In the genomic region with DNA sequence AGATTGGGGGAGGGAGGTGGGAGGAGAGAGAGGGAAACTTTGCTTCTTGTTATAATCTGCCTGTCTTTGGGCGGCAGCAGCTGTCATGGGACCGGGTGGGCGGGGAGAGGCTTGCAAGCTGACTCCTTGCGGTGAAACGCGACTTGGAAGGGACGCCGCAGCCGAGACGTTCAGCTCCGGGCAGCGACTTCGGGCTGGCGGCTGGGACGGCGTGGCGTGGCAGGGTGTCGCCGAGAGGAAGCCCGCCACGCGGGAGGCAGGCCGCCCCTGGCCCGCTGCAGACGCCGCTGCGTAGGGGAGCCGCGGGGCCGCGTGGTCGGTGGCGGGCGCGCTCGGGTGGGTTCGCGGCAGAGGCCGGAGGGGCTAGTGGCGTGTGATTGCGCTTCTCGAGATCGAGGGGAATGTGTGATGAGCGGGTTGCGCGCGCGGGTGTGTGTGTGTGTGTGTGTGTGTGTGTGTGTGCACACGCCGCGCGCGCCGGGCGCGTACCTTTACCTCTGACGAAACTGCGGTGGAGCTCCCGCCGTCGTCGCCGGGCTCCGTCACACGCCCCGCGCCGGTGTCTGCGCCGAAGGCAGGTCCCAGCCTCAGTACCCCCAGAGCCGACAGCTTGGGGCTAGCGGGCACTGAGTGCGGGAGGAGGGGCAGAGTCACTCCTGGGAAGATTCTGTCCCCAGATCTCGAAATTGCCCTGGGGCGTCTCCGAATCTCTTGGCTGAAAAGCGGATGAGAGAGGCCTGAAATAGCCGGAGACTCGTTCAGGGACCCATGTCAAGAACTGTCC, we compare ENCODE assay signal across 8 cellular contexts. TPM values are rescaled to one million over a fixed set of nuclear protein-coding genes. Genes with fewer than 3 reads are reported as not detected.
DNase-seq lines count a peak whose midpoint lies in the region; ATAC-seq, FAIRE-seq and TF ChIP-seq lines count a peak whose summit lies in the region.

No MANE protein-coding gene starts in this region.

- peaks cover 4% of the 10 kb centered on the region for H3K27me3 Mint-ChIP-seq in stimulated activated naive CD8-positive, alpha-beta T cell treated with anti-CD3 and anti-CD28 coated beads, Interleukin-15, Interleukin-2, amounts not matched to agents 100 ng/mL and 50 ng/mL, for 24 hours

- TF ChIP-seq CTCF in AG09309 (IDR thresholded peaks at IDR 0.05; ENCODE audit: control insufficient read depth, insufficient read depth, low read depth, low read length, missing control alignments): no peak
- TF ChIP-seq CTCF in foreskin fibroblast (IDR thresholded peaks at IDR 0.05; ENCODE audit: low read depth, low read length): no peak
- peak; percentile 17 for TF ChIP-seq CTCF in neural cell (IDR thresholded peaks at IDR 0.05; ENCODE audit: poor library complexity, severe bottlenecking)

- peaks cover 4% of the 10 kb centered on the region for H3K36me3 Mint-ChIP-seq in stimulated activated naive CD8-positive, alpha-beta T cell treated with anti-CD3 and anti-CD28 coated beads, Interleukin-15, Interleukin-2, amounts not matched to agents 100 ng/mL and 50 ng/mL, for 24 hours (ENCODE audit: low read depth)

- peaks cover 36% of the 10 kb centered on the region for H3K27me3 ChIP-seq in neural cell (ENCODE audit: insufficient read depth, low read depth, low read length)

- DNase-seq in AG09309 (ENCODE audit: low read depth): no peak
- DNase-seq in RCC 7860 (ENCODE audit: low spot score): peak; percentile 30
- DNase-seq in activated T-helper 9 cell treated with anti-CD3 and anti-CD28 coated beads, Interleukin-2, amount 50 U/mL, for 16 hours (ENCODE audit: low read depth): peak; percentile 68
- DNase-seq in foreskin fibroblast: peak; percentile 72 to 87

- H4K20me1 ChIP-seq in neural cell (ENCODE audit: insufficient read depth): no peaks in the 10 kb centered on the region

- peak overlapping the region; percentile 94 for H3K4me2 ChIP-seq in neural cell (ENCODE audit: low read length)

- H3K4me1 Mint-ChIP-seq in stimulated activated naive CD8-positive, alpha-beta T cell treated with anti-CD3 and anti-CD28 coated beads, Interleukin-15, Interleukin-2, amounts not matched to agents 100 ng/mL and 50 ng/mL, for 24 hours (ENCODE audit: low read depth): peaks cover 12% of the 10 kb centered on the region

- H3K9me2 ChIP-seq in neural cell (ENCODE audit: insufficient read depth, low read length): no peaks in the 10 kb centered on the region

- no peaks in the 10 kb centered on the region for H3K9me3 Mint-ChIP-seq in stimulated activated naive CD8-positive, alpha-beta T cell treated with anti-CD3 and anti-CD28 coated beads, Interleukin-15, Interleukin-2, amounts not matched to agents 100 ng/mL and 50 ng/mL, for 24 hours

- peak overlapping the region; percentile 82 for H3K4me3 Mint-ChIP-seq in stimulated activated naive CD8-positive, alpha-beta T cell treated with anti-CD3 and anti-CD28 coated beads, Interleukin-15, Interleukin-2, amounts not matched to agents 100 ng/mL and 50 ng/mL, for 24 hours

- TF ChIP-seq POLR2A in GM19099 (IDR thresholded peaks at IDR 0.05; ENCODE audit: extremely low read depth, insufficient read length, low read depth): peak; percentile 61

- no peaks in the 10 kb centered on the region for H3K9me3 ChIP-seq in neural cell (ENCODE audit: low read length)

- H3K9ac ChIP-seq in neural cell (ENCODE audit: low read length): peak overlapping the region; percentile 69

- peak; percentile 34 for TF ChIP-seq EP300 in neural cell (conservative IDR thresholded peaks at IDR 0.05; ENCODE audit: poor library complexity, severe bottlenecking)

- peak; percentile 47 for ATAC-seq in HG03354 (IDR thresholded peaks at IDR 0.05; ENCODE audit: poor library complexity, severe bottlenecking, unreplicated experiment)

- peak overlapping the region; percentile 31 for H2AFZ ChIP-seq in neural cell (ENCODE audit: low read depth, low read length)

- FAIRE-seq in RCC 7860 (lab: Jason Lieb, UNC): no peak

- H3K27ac Mint-ChIP-seq in stimulated activated naive CD8-positive, alpha-beta T cell treated with anti-CD3 and anti-CD28 coated beads, Interleukin-15, Interleukin-2, amounts not matched to agents 100 ng/mL and 50 ng/mL, for 24 hours: no peak overlapping the region

- peak; percentile 7 for TF ChIP-seq RAD21 in neural cell (conservative IDR thresholded peaks at IDR 0.05)

- H3K79me2 ChIP-seq in neural cell (replicated peaks; ENCODE audit: insufficient read depth, low read length): no peaks in the 10 kb centered on the region

- H3K36me3 ChIP-seq in neural cell (ENCODE audit: insufficient read depth, low read length): no peaks in the 10 kb centered on the region

- H3F3A ChIP-seq in neural cell (ENCODE audit: insufficient read depth, low read length, poor library complexity, severe bottlenecking): no peaks in the 10 kb centered on the region

- H3K4me3 ChIP-seq in AG09309 (ENCODE audit: control insufficient read depth, low read depth, low read length) (peak overlapping the region; percentile 64), foreskin fibroblast (ENCODE audit: low read depth in 1 of 2, low read length in 2 of 2) (peak overlapping the region; percentile 68 to 72), neural cell (ENCODE audit: low read length) (peak overlapping the region; percentile 97)

- H3K27ac ChIP-seq in neural cell (ENCODE audit: low read length): no peak overlapping the region

TF ChIP-seq in neural cell, 6 proteins besides CTCF, POLR2A, EP300 and RAD21:
- TF ChIP-seq POLR2AphosphoS5 (IDR thresholded peaks at IDR 0.05) (no peak), SMC3 (conservative IDR thresholded peaks at IDR 0.05; ENCODE audit: poor library complexity) (peak; percentile 16), TAF1 (IDR thresholded peaks at IDR 0.05; ENCODE audit: low read depth) (peak; percentile 34), EZH2 (IDR thresholded peaks at IDR 0.05; ENCODE audit: borderline replicate concordance, insufficient read depth, low read length, poor library complexity, severe bottlenecking) (no peak), MXI1 (conservative IDR thresholded peaks at IDR 0.05; ENCODE audit: poor library complexity, severe bottlenecking) (peak; percentile 70)
- TF ChIP-seq, protein P1, sequence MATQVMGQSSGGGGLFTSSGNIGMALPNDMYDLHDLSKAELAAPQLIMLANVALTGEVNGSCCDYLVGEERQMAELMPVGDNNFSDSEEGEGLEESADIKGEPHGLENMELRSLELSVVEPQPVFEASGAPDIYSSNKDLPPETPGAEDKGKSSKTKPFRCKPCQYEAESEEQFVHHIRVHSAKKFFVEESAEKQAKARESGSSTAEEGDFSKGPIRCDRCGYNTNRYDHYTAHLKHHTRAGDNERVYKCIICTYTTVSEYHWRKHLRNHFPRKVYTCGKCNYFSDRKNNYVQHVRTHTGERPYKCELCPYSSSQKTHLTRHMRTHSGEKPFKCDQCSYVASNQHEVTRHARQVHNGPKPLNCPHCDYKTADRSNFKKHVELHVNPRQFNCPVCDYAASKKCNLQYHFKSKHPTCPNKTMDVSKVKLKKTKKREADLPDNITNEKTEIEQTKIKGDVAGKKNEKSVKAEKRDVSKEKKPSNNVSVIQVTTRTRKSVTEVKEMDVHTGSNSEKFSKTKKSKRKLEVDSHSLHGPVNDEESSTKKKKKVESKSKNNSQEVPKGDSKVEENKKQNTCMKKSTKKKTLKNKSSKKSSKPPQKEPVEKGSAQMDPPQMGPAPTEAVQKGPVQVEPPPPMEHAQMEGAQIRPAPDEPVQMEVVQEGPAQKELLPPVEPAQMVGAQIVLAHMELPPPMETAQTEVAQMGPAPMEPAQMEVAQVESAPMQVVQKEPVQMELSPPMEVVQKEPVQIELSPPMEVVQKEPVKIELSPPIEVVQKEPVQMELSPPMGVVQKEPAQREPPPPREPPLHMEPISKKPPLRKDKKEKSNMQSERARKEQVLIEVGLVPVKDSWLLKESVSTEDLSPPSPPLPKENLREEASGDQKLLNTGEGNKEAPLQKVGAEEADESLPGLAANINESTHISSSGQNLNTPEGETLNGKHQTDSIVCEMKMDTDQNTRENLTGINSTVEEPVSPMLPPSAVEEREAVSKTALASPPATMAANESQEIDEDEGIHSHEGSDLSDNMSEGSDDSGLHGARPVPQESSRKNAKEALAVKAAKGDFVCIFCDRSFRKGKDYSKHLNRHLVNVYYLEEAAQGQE (IDR thresholded peaks at IDR 0.05; ENCODE audit: borderline replicate concordance): no peak

RNA-seq across cellular contexts. Expression of a gene that starts 1.7 kb away (rescaled TPM):
- polyA plus RNA-seq in neural cell: 0.32 and 0.48 TPM in 2 replicates
- polyA minus RNA-seq in neural cell: 0.73 and 1.0 TPM in 2 replicates
